12 cellular contexts compared by ENCODE assay signal in the genomic region with DNA sequence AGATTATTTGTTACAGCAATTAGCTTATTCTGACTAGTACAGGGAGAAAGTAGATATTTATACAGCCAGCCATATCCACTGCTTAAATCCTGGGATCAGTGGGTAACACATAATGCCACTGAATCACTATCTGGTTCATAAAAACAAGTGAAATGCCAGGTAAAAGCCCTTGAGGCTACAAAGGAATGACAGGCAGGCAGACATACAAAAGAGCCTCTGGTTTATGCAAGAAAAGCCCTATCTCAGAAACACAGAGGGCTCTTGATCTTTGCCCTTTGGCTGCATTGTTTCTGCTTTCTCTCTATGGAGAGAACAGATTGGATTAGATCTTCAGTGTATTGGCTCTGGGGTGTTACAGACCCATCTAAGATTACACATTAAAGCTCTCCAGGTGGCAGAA.
DNase-seq lines count a peak whose midpoint lies in the region; ATAC-seq and TF ChIP-seq lines count a peak whose summit lies in the region.
"Had no signal": no experiment of that assay in that cellular context is flagged by ENCODE, and none has a peak within 500 bp of the region (broad histone marks: within the 10 kb centered on the region; RNA-seq: fewer than 3 reads in every experiment).

No MANE protein-coding gene starts in this region.

- no peaks in the 10 kb centered on the region for H3K36me3 ChIP-seq in NT2/D1 (ENCODE audit: insufficient read depth, insufficient read length, low read length)
- H3K36me3 ChIP-seq in trophoblast cell (ENCODE audit: control insufficient read depth in 1 of 2, insufficient read depth in 2 of 2, low read length in 2 of 2), result no peaks in the 10 kb centered on the region

- H2AFZ ChIP-seq in trophoblast cell (ENCODE audit: insufficient read depth, low read length, poor library complexity), result no peak overlapping the region

- no peak overlapping the region for H2BK120ac ChIP-seq in trophoblast cell (ENCODE audit: insufficient read depth, low read length, poor library complexity)

- no peak overlapping the region for H3K4ac ChIP-seq in trophoblast cell (ENCODE audit: low read depth, low read length)

- H4K91ac ChIP-seq in trophoblast cell (ENCODE audit: low read depth, low read length), result no peak overlapping the region

- H3K27ac Mint-ChIP-seq in mesothelial cell of epicardium, result no peak overlapping the region
- H3K27ac Mint-ChIP-seq: CD4-positive, alpha-beta memory T cell had no signal

- no peak overlapping the region for H3K18ac ChIP-seq in trophoblast cell (ENCODE audit: low read length)

- no peaks in the 10 kb centered on the region for H3K36me3 Mint-ChIP-seq in mesothelial cell of epicardium
- H3K36me3 Mint-ChIP-seq: CD4-positive, alpha-beta memory T cell had no signal

- H4K12ac ChIP-seq in trophoblast cell (ENCODE audit: low read depth, low read length), result no peak overlapping the region

- H3K27ac ChIP-seq in trophoblast cell (ENCODE audit: low read depth, low read length), result peak overlapping the region; percentile 96
- H3K27ac ChIP-seq: RWPE1 had no signal

- no peak overlapping the region for H2BK12ac ChIP-seq in trophoblast cell (ENCODE audit: low read length)

- peak overlapping the region; percentile 29 for H3K4me2 ChIP-seq in trophoblast cell (ENCODE audit: low read length)

- H3K9me3 ChIP-seq in NT2/D1 (ENCODE audit: insufficient read depth, low read length), result peaks cover 27% of the 10 kb centered on the region
- no peaks in the 10 kb centered on the region for H3K9me3 ChIP-seq in trophoblast cell (ENCODE audit: insufficient read depth, low read depth, low read length)

- DNase-seq in NCI-H345 (lab: John Stamatoyannopoulos, UW), result peak; percentile 44
- no peak for DNase-seq in NCI-H345 treated with DMSO at 0.1 percent for 48 hours (lab: John Stamatoyannopoulos, UW; ENCODE audit: unreplicated experiment)
- DNase-seq in NT2/D1 (ENCODE audit: low read depth, low spot score), result peak; percentile 68
- DNase-seq in epithelial cell of esophagus (ENCODE audit: low read depth), result peak; percentile 51
- DNase-seq in trophoblast cell, result peak; percentile 49 to 69
- DNase-seq in mesothelial cell of epicardium (ENCODE audit: low spot score in 2 of 2, unreplicated experiment in 2 of 2), result no peak
- DNase-seq: CD4-positive, alpha-beta memory T cell; posterior cingulate gyrus; stimulated activated CD4-positive, alpha-beta T cell treated with anti-CD3 and anti-CD28 coated beads, Interleukin-12 subunit alpha, Interleukin-12 subunit beta, amount 100 ng/mL, for 4 hours had no signal

- no peak overlapping the region for H3K9ac ChIP-seq in NT2/D1 (ENCODE audit: insufficient read length, low read depth)
- H3K9ac ChIP-seq in trophoblast cell (ENCODE audit: low read length), result no peak overlapping the region

- H3K27me3 Mint-ChIP-seq in mesothelial cell of epicardium (ENCODE audit: low read depth), result no peaks in the 10 kb centered on the region

- H3K79me2 ChIP-seq in trophoblast cell (ENCODE audit: control insufficient read depth, insufficient read depth, low read length, poor library complexity), result peaks cover 3% of the 10 kb centered on the region

- no peak overlapping the region for H3K4me3 Mint-ChIP-seq in mesothelial cell of epicardium
- H3K4me3 Mint-ChIP-seq: CD4-positive, alpha-beta memory T cell had no signal

- TF ChIP-seq CTCF in epithelial cell of esophagus (IDR thresholded peaks at IDR 0.05; ENCODE audit: insufficient read depth, low read depth, low read length, missing control alignments) (no peak), mesothelial cell of epicardium (IDR thresholded peaks at IDR 0.05; ENCODE audit: unreplicated experiment) (no peak)

- H2BK5ac ChIP-seq in trophoblast cell (ENCODE audit: low read depth, low read length, poor library complexity), result no peak overlapping the region

- H3K9me3 Mint-ChIP-seq in mesothelial cell of epicardium, result peaks cover 10% of the 10 kb centered on the region

- H3K23ac ChIP-seq in trophoblast cell (ENCODE audit: low read length), result no peak overlapping the region

- H3K4me1 Mint-ChIP-seq in mesothelial cell of epicardium, result peaks cover 3% of the 10 kb centered on the region

- no peak overlapping the region for H3K14ac ChIP-seq in trophoblast cell (ENCODE audit: low read length)

- H3K79me1 ChIP-seq in trophoblast cell (ENCODE audit: low read length), result peaks cover 31% of the 10 kb centered on the region

- ATAC-seq in HG03045 (IDR thresholded peaks at IDR 0.05; ENCODE audit: unreplicated experiment) (no peak), GM21717 (IDR thresholded peaks at IDR 0.05; ENCODE audit: unreplicated experiment) (no peak)

- no peak overlapping the region for H2AK5ac ChIP-seq in trophoblast cell (ENCODE audit: low read length)

- H3K4me1 ChIP-seq in NT2/D1 (ENCODE audit: insufficient read depth, insufficient read length) (no peaks in the 10 kb centered on the region), trophoblast cell (ENCODE audit: control insufficient read depth in 1 of 2, insufficient read depth in 2 of 2, low read length in 2 of 2) (peaks cover 13 to 26% of the 10 kb centered on the region in 2 experiments)

- H3K4me3 ChIP-seq in NT2/D1 (ENCODE audit: insufficient read length, low read depth) (no peak overlapping the region), epithelial cell of esophagus (ENCODE audit: low read length) (no peak overlapping the region), trophoblast cell (ENCODE audit: low read depth, low read length) (no peak overlapping the region)

- H4K8ac ChIP-seq in trophoblast cell (ENCODE audit: low read depth, low read length), result no peak overlapping the region

- H3K27me3 ChIP-seq in NT2/D1 (ENCODE audit: insufficient read depth, insufficient read length), result peaks cover 69% of the 10 kb centered on the region
- H3K27me3 ChIP-seq in trophoblast cell (ENCODE audit: insufficient read depth, low read length), result no peaks in the 10 kb centered on the region

Comparison
In these comparisons a context has a peak if more than half of its experiments do, and no peak if none do; other contexts are left out.
1. DNase-seq: peak in NCI-H345 (single experiment), NT2/D1 (single experiment), epithelial cell of esophagus (single experiment) and trophoblast cell (2 of 2); none in NCI-H345 treated with DMSO at 0.1 percent for 48 hours (single experiment) and mesothelial cell of epicardium (0 of 2).